Comparison of ENCODE assay signal across 9 cellular contexts in the genomic region with DNA sequence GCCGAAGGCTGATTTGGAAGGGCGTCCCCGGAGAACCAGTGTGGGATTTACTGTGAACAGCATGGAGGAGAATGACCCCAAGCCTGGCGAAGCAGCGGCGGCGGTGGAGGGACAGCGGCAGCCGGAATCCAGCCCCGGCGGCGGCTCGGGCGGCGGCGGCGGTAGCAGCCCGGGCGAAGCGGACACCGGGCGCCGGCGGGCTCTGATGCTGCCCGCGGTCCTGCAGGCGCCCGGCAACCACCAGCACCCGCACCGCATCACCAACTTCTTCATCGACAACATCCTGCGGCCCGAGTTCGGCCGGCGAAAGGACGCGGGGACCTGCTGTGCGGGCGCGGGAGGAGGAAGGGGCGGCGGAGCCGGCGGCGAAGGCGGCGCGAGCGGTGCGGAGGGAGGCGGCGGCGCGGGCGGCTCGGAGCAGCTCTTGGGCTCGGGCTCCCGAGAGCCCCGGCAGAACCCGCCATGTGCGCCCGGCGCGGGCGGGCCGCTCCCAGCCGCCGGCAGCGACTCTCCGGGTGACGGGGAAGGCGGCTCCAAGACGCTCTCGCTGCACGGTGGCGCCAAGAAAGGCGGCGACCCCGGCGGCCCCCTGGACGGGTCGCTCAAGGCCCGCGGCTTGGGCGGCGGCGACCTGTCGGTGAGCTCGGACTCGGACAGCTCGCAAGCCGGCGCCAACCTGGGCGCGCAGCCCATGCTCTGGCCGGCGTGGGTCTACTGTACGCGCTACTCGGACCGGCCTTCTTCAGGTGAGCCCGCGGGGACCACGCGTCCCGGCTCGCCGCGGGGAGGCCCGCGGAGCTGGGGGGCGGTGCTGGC. TPM values are rescaled to one million over a fixed set of nuclear protein-coding genes. Genes with fewer than 3 reads are reported as not detected.
A peak's percentile ranks its signal among the peaks of the same experiment; 100 is the strongest.
DNase-seq lines count a peak whose midpoint lies in the region; ATAC-seq and TF ChIP-seq lines count a peak whose summit lies in the region.
"Had no signal": no experiment of that assay in that cellular context is flagged by ENCODE, and none has a peak within 500 bp of the region (broad histone marks: within the 10 kb centered on the region; RNA-seq: fewer than 3 reads in every experiment).

No MANE protein-coding gene starts in this region.

- H3K36me3 Mint-ChIP-seq in glutamatergic neuron (ENCODE audit: unreplicated experiment): no peaks in the 10 kb centered on the region

- H3K4me1 Mint-ChIP-seq in glutamatergic neuron (ENCODE audit: low read depth, unreplicated experiment): peaks cover 2% of the 10 kb centered on the region

- TF ChIP-seq CTCF in glutamatergic neuron (IDR thresholded peaks at IDR 0.05; ENCODE audit: partially characterized antibody, unreplicated experiment): no peak
- no peak for TF ChIP-seq CTCF in prostate gland (IDR thresholded peaks at IDR 0.05)
- TF ChIP-seq CTCF in brain microvascular endothelial cell (IDR thresholded peaks at IDR 0.05; ENCODE audit: low read depth, low read length, missing control alignments): no peak

- H3K9me3 Mint-ChIP-seq in glutamatergic neuron (ENCODE audit: unreplicated experiment): peaks cover 5% of the 10 kb centered on the region

- H3K9me3 ChIP-seq in NT2/D1 (ENCODE audit: insufficient read depth, low read length) (no peaks in the 10 kb centered on the region), prostate gland (no peaks in the 10 kb centered on the region)

- no peak overlapping the region for H3K27ac ChIP-seq in prostate gland
- no peak overlapping the region for H3K27ac ChIP-seq in brain microvascular endothelial cell

- no peak overlapping the region for H3K4me3 Mint-ChIP-seq in glutamatergic neuron (ENCODE audit: unreplicated experiment)

- 3% methylated on average over 66 of the region's 113 CpGs for WGBS in prostate gland

- peaks cover 15% of the 10 kb centered on the region for H3K4me1 ChIP-seq in NT2/D1 (ENCODE audit: insufficient read depth, insufficient read length)
- H3K4me1 ChIP-seq in prostate gland (replicated peaks): peaks cover 8% of the 10 kb centered on the region

- TF ChIP-seq POLR2A in prostate gland (IDR thresholded peaks at IDR 0.05): no peak

- no peak overlapping the region for H3K9ac ChIP-seq in NT2/D1 (ENCODE audit: insufficient read length, low read depth)

- in situ Hi-C loops in brain microvascular endothelial cell (cut with HindIII; ENCODE audit: low pct_ligation_motif_present, low sequenced_read_pairs): no loop called here

- H3K27me3 ChIP-seq in NT2/D1 (ENCODE audit: insufficient read depth, insufficient read length) (peaks cover 95% of the 10 kb centered on the region), prostate gland (replicated peaks; ENCODE audit: insufficient read depth) (peaks cover 78% of the 10 kb centered on the region), brain microvascular endothelial cell (replicated peaks) (peaks cover 92% of the 10 kb centered on the region)

- ATAC-seq in HG03439 (IDR thresholded peaks at IDR 0.05; ENCODE audit: unreplicated experiment) (no peak), HG03039 (IDR thresholded peaks at IDR 0.05; ENCODE audit: unreplicated experiment) (no peak)

- H3K27ac Mint-ChIP-seq in glutamatergic neuron (ENCODE audit: unreplicated experiment): no peak overlapping the region

- H3K27me3 Mint-ChIP-seq in glutamatergic neuron (ENCODE audit: unreplicated experiment): peaks cover 47% of the 10 kb centered on the region

- peak overlapping the region; percentile 15 for H3K4me3 ChIP-seq in NT2/D1 (ENCODE audit: insufficient read length, low read depth)
- H3K4me3 ChIP-seq in prostate gland: peak overlapping the region; percentile 6 to 15
- no peak overlapping the region for H3K4me3 ChIP-seq in brain microvascular endothelial cell (ENCODE audit: low read depth, low read length)

- intact Hi-C loops in prostate gland (cut with DNase I): no loop called here

- H3K36me3 ChIP-seq in NT2/D1 (ENCODE audit: insufficient read depth, insufficient read length, low read length): no peaks in the 10 kb centered on the region
- H3K36me3 ChIP-seq in prostate gland: no peaks in the 10 kb centered on the region
- H3K36me3 ChIP-seq in brain microvascular endothelial cell (replicated peaks): no peaks in the 10 kb centered on the region

- DNase-seq in ELF-1 (ENCODE audit: low read depth, low spot score) (peak; percentile 38), NT2/D1 (ENCODE audit: low read depth, low spot score) (no peak), glutamatergic neuron (peak; percentile 41), prostate gland (ENCODE audit: low spot score) (no peak), brain microvascular endothelial cell (no peak), NCI-H1930 (lab: John Stamatoyannopoulos, UW) (no peak)
- DNase-seq: midbrain had no signal

RNA-seq across cellular contexts. Expression of a gene that starts 0.6 kb away (rescaled TPM):
- total RNA-seq in glutamatergic neuron (ENCODE audit: unreplicated experiment): 0.20 TPM
- under 1 TPM in 1 of 2 donors, not detected in 1; 0.45 TPM for total RNA-seq in prostate gland

Comparison
In these comparisons a context has a peak if more than half of its experiments do, and no peak if none do; other contexts are left out.
1. DNase-seq: peak in ELF-1 (single experiment) and glutamatergic neuron (single experiment); none in NT2/D1 (single experiment), prostate gland (single experiment), brain microvascular endothelial cell (single experiment) and NCI-H1930 (0 of 2).